Comparison of ENCODE assay signal across 1 cellular context in the genomic region with DNA sequence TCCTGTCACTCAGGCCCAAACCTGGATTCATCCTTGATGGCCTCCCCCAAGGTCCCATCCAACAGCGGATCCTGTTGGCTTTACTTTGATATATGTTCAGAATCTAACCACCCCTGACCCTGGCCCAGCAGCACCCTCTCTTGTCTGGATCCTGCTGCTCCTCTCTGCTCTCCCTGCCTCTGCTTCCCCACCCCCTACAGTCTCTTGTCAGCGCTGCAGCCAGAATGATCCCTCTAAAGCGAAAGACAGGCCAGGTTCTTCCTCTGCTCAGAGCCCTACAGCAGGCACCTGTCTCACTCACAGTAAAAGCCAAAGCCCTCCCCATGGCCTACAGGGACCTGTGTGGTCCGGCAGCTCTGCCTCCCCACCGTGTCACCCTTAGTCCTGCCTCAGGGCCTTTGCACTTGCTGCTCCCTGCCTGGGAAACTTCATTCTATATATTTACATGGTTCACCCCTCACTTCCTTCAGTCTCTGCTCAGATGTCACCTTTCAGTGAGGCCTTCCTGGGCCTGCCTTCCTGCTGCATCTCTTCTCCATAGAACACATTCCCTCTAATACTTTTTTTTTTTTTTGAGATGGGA.
TF ChIP-seq lines count a peak whose summit lies in the region.

No MANE protein-coding gene starts in this region.

TF ChIP-seq in A549, 52 proteins besides CTCF, POLR2A, EP300 and RAD21 (continued from another document):
- TF ChIP-seq HOXB5 (CRISPR knock-in tag; IDR thresholded peaks at IDR 0.05) (no peak), EHMT2 (IDR thresholded peaks at IDR 0.05; ENCODE audit: low read depth) (no peak), RFX5 (IDR thresholded peaks at IDR 0.05) (no peak)
- TF ChIP-seq, protein P1, sequence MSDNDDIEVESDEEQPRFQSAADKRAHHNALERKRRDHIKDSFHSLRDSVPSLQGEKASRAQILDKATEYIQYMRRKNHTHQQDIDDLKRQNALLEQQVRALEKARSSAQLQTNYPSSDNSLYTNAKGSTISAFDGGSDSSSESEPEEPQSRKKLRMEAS (IDR thresholded peaks at IDR 0.05), result no peak
- TF ChIP-seq, protein P2, sequence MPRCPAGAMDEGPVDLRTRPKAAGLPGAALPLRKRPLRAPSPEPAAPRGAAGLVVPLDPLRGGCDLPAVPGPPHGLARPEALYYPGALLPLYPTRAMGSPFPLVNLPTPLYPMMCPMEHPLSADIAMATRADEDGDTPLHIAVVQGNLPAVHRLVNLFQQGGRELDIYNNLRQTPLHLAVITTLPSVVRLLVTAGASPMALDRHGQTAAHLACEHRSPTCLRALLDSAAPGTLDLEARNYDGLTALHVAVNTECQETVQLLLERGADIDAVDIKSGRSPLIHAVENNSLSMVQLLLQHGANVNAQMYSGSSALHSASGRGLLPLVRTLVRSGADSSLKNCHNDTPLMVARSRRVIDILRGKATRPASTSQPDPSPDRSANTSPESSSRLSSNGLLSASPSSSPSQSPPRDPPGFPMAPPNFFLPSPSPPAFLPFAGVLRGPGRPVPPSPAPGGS (IDR thresholded peaks at IDR 0.05), result no peak
